Comparison of ENCODE assay signal across 11 cellular contexts in genomic region chr15:47961401-47962090, GRCh38.
DNase-seq lines count a peak whose midpoint lies in the region; ATAC-seq, FAIRE-seq and TF ChIP-seq lines count a peak whose summit lies in the region.
"Had no signal": no experiment of that assay in that cellular context is flagged by ENCODE, and none has a peak within 500 bp of the region (broad histone marks: within the 10 kb centered on the region; RNA-seq: fewer than 3 reads in every experiment).

No MANE protein-coding gene starts in this region.

- intact Hi-C loops in vagina (cut with DNase I) = no loop called here

- no peaks in the 10 kb centered on the region for H3K36me3 ChIP-seq in vagina
- H3K36me3 ChIP-seq: adrenal gland had no signal

- H3K4me1 ChIP-seq in vagina = peaks cover 9% of the 10 kb centered on the region
- H3K4me1 ChIP-seq: adrenal gland had no signal

- TF ChIP-seq POLR2A in vagina (IDR thresholded peaks at IDR 0.05) = no peak

- no peak overlapping the region for H3K27ac ChIP-seq in vagina
- H3K27ac ChIP-seq: adrenal gland had no signal

- peak; percentile 70 for ATAC-seq in GM18519 (IDR thresholded peaks at IDR 0.05; ENCODE audit: low FRiP score, unreplicated experiment)
- peak; percentile 95 for ATAC-seq in GM21528 (IDR thresholded peaks at IDR 0.05; ENCODE audit: low FRiP score, unreplicated experiment)
- ATAC-seq in HG03457 (IDR thresholded peaks at IDR 0.05; ENCODE audit: unreplicated experiment) = peak; percentile 86
- ATAC-seq in activated naive CD8-positive, alpha-beta T cell treated with anti-CD3 and anti-CD28 coated beads, Interleukin-2, amount 10 ng/mL, durations not matched to agents 7 days and 5 days (ENCODE audit: low read depth) = no peak
- ATAC-seq: right cardiac atrium had no signal

- H3K4me1 Mint-ChIP-seq in activated naive CD8-positive, alpha-beta T cell treated with anti-CD3 and anti-CD28 coated beads, Interleukin-2, amount 10 ng/mL, durations not matched to agents 7 days and 5 days = peaks cover 10% of the 10 kb centered on the region

- H3K36me3 Mint-ChIP-seq in activated naive CD8-positive, alpha-beta T cell treated with anti-CD3 and anti-CD28 coated beads, Interleukin-2, amount 10 ng/mL, durations not matched to agents 7 days and 5 days = no peaks in the 10 kb centered on the region

- no peaks in the 10 kb centered on the region for H3K9me3 ChIP-seq in vagina
- H3K9me3 ChIP-seq: adrenal gland had no signal

- TF ChIP-seq CTCF in D721Med (IDR thresholded peaks at IDR 0.05; ENCODE audit: insufficient read depth, missing control alignments) = no peak
- TF ChIP-seq CTCF in vagina (IDR thresholded peaks at IDR 0.05) = no peak

- H3K4me3 ChIP-seq in vagina = no peak overlapping the region
- H3K4me3 ChIP-seq: adrenal gland had no signal

- POLR2A ChIA-PET in activated naive CD8-positive, alpha-beta T cell treated with anti-CD3 and anti-CD28 coated beads, Interleukin-2, amount 10 ng/mL, durations not matched to agents 7 days and 5 days (lab: Charles Lee) = no interaction called here

- H3K27ac Mint-ChIP-seq in activated naive CD8-positive, alpha-beta T cell treated with anti-CD3 and anti-CD28 coated beads, Interleukin-2, amount 10 ng/mL, durations not matched to agents 7 days and 5 days = no peak overlapping the region

- H3K27me3 ChIP-seq in vagina = no peaks in the 10 kb centered on the region
- H3K27me3 ChIP-seq: adrenal gland had no signal

- no peaks in the 10 kb centered on the region for H3K27me3 Mint-ChIP-seq in activated naive CD8-positive, alpha-beta T cell treated with anti-CD3 and anti-CD28 coated beads, Interleukin-2, amount 10 ng/mL, durations not matched to agents 7 days and 5 days

- H3K9me3 Mint-ChIP-seq in activated naive CD8-positive, alpha-beta T cell treated with anti-CD3 and anti-CD28 coated beads, Interleukin-2, amount 10 ng/mL, durations not matched to agents 7 days and 5 days = no peaks in the 10 kb centered on the region

- DNase-seq in activated naive CD8-positive, alpha-beta T cell treated with anti-CD3 and anti-CD28 coated beads, Interleukin-2, amount 10 ng/mL, durations not matched to agents 7 days and 5 days = no peak
- no peak for DNase-seq in D721Med (ENCODE audit: insufficient read length, low spot score)
- no peak for DNase-seq in stimulated activated CD8-positive, alpha-beta memory T cell treated with anti-CD3 and anti-CD28 coated beads, Interleukin-4, amount 100 ng/mL, for 48 hours
- no peak for DNase-seq in activated gamma-delta T cell (lab: John Stamatoyannopoulos, UW)
- DNase-seq in vagina (ENCODE audit: extremely low spot score in 2 of 2) = no peak
- DNase-seq: adrenal gland, right cardiac atrium had no signal

- FAIRE-seq in D721Med (lab: Jason Lieb, UNC) = no peak
- FAIRE-seq: RCC 7860 had no signal

- peak overlapping the region; percentile 24 for H3K4me3 Mint-ChIP-seq in activated naive CD8-positive, alpha-beta T cell treated with anti-CD3 and anti-CD28 coated beads, Interleukin-2, amount 10 ng/mL, durations not matched to agents 7 days and 5 days
